8 cellular contexts compared by ENCODE assay signal in the genomic region with DNA sequence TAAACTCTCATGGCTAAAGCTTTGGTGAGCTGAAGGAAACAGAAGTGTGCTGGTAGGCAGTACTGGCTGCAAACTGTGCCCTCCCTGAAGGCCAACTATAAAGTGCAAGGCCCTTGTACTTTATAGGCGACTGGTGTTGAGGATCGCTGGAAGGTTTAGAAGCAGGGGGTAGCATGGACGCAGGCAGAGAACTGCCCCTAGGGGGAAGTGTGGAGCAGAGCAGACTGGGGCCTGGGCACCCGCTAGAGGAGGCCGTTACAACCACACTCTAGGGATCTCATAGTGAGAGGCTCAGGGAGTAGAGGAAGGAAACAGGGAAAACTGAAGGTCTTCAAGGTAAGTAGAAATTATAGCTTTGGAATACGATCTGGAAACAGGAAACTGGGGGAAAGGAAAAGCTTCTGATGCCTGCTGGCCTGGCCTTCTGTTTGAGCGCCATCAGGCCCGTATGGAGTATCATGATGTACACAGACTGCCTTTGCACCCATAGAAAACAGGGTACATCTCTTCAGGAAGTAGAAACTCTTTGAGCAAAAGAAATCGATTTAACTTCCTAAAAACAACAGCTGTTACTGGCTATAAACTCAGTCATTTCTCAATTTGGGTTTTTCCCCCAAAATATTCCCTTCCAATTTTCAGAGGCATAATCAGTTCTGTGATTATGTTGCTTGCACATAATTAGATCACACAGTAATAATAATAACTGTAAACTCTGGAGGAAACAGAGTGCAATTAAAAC. TPM values are rescaled to one million over a fixed set of nuclear protein-coding genes. Genes with fewer than 3 reads are reported as not detected.
DNase-seq lines count a peak whose midpoint lies in the region; ATAC-seq and TF ChIP-seq lines count a peak whose summit lies in the region.

No MANE protein-coding gene starts in this region.

- H3K27ac Mint-ChIP-seq in HFFc6 = peak overlapping the region; percentile 94

- intact Hi-C loops in Right ventricle myocardium inferior (cut with DNase I) = no loop called here

- ATAC-seq in GM18517 (IDR thresholded peaks at IDR 0.05; ENCODE audit: unreplicated experiment) (peak; percentile 55), Right ventricle myocardium inferior (peak; percentile 54)

- peak; percentile 36; the same call in 1 of the 2 replicates for TF ChIP-seq CTCF in HFFc6 (IDR thresholded peaks at IDR 0.05)

- H3K9me3 Mint-ChIP-seq in HFFc6 = no peaks in the 10 kb centered on the region

- no peaks in the 10 kb centered on the region for H3K27me3 Mint-ChIP-seq in HFFc6 (ENCODE audit: insufficient read depth)

- H3K4me3 Mint-ChIP-seq in HFFc6 = no peak overlapping the region; the same call in 1 of the 2 replicates

- H3K36me3 Mint-ChIP-seq in HFFc6 (ENCODE audit: low read depth) = no peaks in the 10 kb centered on the region

- H3K4me1 Mint-ChIP-seq in HFFc6 (ENCODE audit: low read depth) = peaks cover 52% of the 10 kb centered on the region

- DNase-seq in HFFc6 (no peak), NOMO-1 (lab: John Stamatoyannopoulos, UW; ENCODE audit: unreplicated experiment in 2 of 2) (peak; percentile 91 to 93), Right ventricle myocardium inferior (ENCODE audit: missing footprints) (no peak), NCI-H2107 treated with DMSO at 0.1 percent for 48 hours (lab: John Stamatoyannopoulos, UW; ENCODE audit: unreplicated experiment) (no peak), NCI-H2081 treated with DMSO at 0.1 percent for 48 hours (lab: John Stamatoyannopoulos, UW) (no peak)
- peak; percentile 28 to 51 for DNase-seq in activated T-helper 1 cell treated with anti-CD3 and anti-CD28 coated beads, Interleukin-2, amount 50 U/mL, for 16 hours (ENCODE audit: low read depth in 1 of 2, low spot score in 1 of 2)
- peak; percentile 78 for DNase-seq in stimulated activated CD4-positive, alpha-beta T cell treated with anti-CD3 and anti-CD28 coated beads, Interleukin-15, amount 100 ng/mL, for 24 hours

RNA-seq across cellular contexts. Expression of a gene that starts 23.9 kb away (rescaled TPM):
- 1,000 to 10,000 TPM; 2,364 to 3,067 (median 2,845) TPM for total RNA-seq in HFFc6 (2021; fragmentation: NEBNext Ultra II Directional; extraction: Animal tissue kit (Norgen Biotek cat#: 25700))
- total RNA-seq in Right ventricle myocardium inferior = 1,134 TPM

RNA-seq across cellular contexts. Expression of a gene that starts 44.6 kb away (rescaled TPM):
- total RNA-seq in HFFc6 (2021; fragmentation: NEBNext Ultra II Directional; extraction: Animal tissue kit (Norgen Biotek cat#: 25700)) = not detected
- total RNA-seq in Right ventricle myocardium inferior = 1.5 TPM

Comparison
In these comparisons a context has a peak if more than half of its experiments do, and no peak if none do; other contexts are left out.
1. DNase-seq: peak in NOMO-1 (2 of 2), activated T-helper 1 cell treated with anti-CD3 and anti-CD28 coated beads, Interleukin-2, amount 50 U/mL, for 16 hours (2 of 2) and stimulated activated CD4-positive, alpha-beta T cell treated with anti-CD3 and anti-CD28 coated beads, Interleukin-15, amount 100 ng/mL, for 24 hours (single experiment); none in HFFc6 (single experiment), Right ventricle myocardium inferior (single experiment), NCI-H2107 treated with DMSO at 0.1 percent for 48 hours (single experiment) and NCI-H2081 treated with DMSO at 0.1 percent for 48 hours (single experiment).